Comparison of ENCODE assay signal across 1 cellular context in genomic region chr17:27579304-27579703, GRCh38.
TF ChIP-seq lines count a peak whose summit lies in the region.

No MANE protein-coding gene starts in this region.

TF ChIP-seq in HCT116, 20 proteins besides CTCF, POLR2A, EP300 and RAD21:
- TF ChIP-seq ZFX (IDR thresholded peaks at IDR 0.05) (no peak), ZBTB33 (IDR thresholded peaks at IDR 0.05; ENCODE audit: extremely low read depth, insufficient replicate concordance, low read length) (no peak), SIN3A (IDR thresholded peaks at IDR 0.05; ENCODE audit: low read depth) (no peak), EZH2 (IDR thresholded peaks at IDR 0.05) (no peak), ZNF274 (IDR thresholded peaks at IDR 0.05; ENCODE audit: low read depth, low read length) (no peak), POLR2AphosphoS5 (IDR thresholded peaks at IDR 0.05; ENCODE audit: low read depth, low read length) (no peak), TCF7L2 (IDR thresholded peaks at IDR 0.05; ENCODE audit: borderline replicate concordance, extremely low read depth, insufficient read depth, insufficient read length) (no peak)
